11 cellular contexts compared by ENCODE assay signal in genomic region chr7:157613575-157614322, GRCh38.
A peak's percentile ranks its signal among the peaks of the same experiment; 100 is the strongest.
DNase-seq lines count a peak whose midpoint lies in the region; ATAC-seq, FAIRE-seq and TF ChIP-seq lines count a peak whose summit lies in the region.
"Had no signal": no experiment of that assay in that cellular context is flagged by ENCODE, and none has a peak within 500 bp of the region (broad histone marks: within the 10 kb centered on the region; RNA-seq: fewer than 3 reads in every experiment).

No MANE protein-coding gene starts in this region.

- H3K9me3 Mint-ChIP-seq in CD14-positive monocyte = peaks cover 2 to 15% (median 11%) of the 10 kb centered on the region in 7 donors

- no peak for ATAC-seq in GM18867 (IDR thresholded peaks at IDR 0.05; ENCODE audit: unreplicated experiment)

- H3K4me1 Mint-ChIP-seq in CD14-positive monocyte = peaks cover 5% of the 10 kb centered on the region

- peak overlapping the region; percentile 86 for H3K27ac ChIP-seq in KOPT-K1 (ENCODE audit: low read depth, low read length, poor library complexity, severe bottlenecking)
- H3K27ac ChIP-seq: WERI-Rb-1 had no signal

- H3K9me3 ChIP-seq in KOPT-K1 (ENCODE audit: insufficient read depth, low read length, poor library complexity, severe bottlenecking) = no peaks in the 10 kb centered on the region

- no peak for DNase-seq in CD14-positive monocyte (ENCODE audit: low spot score)
- DNase-seq in fibroblast of mammary gland (ENCODE audit: low read depth) = peak; percentile 16
- peak; percentile 78 for DNase-seq in posterior vena cava (ENCODE audit: low spot score)
- no peak for DNase-seq in D721Med (ENCODE audit: insufficient read length, low spot score)
- DNase-seq in hypothalamus (lab: John Stamatoyannopoulos, UW) = no peak
- DNase-seq in NCI-H1048 (lab: John Stamatoyannopoulos, UW) = no peak
- DNase-seq: anterior cingulate cortex, Calu3, WERI-Rb-1 had no signal

- no peak for TF ChIP-seq CTCF in CD14-positive monocyte (IDR thresholded peaks at IDR 0.05)
- TF ChIP-seq CTCF in fibroblast of mammary gland (conservative IDR thresholded peaks at IDR 0.05; ENCODE audit: control insufficient read depth, insufficient read depth, low read depth, low read length) = no peak
- no peak for TF ChIP-seq CTCF in D721Med (IDR thresholded peaks at IDR 0.05; ENCODE audit: insufficient read depth, missing control alignments)

- H3K27me3 Mint-ChIP-seq in CD14-positive monocyte (ENCODE audit: low read depth in 3 of 3) = peaks cover 28 to 47% (median 39%) of the 10 kb centered on the region in 3 donors

- peaks cover 0 to 4% of the 10 kb centered on the region in 2 donors for H3K36me3 Mint-ChIP-seq in CD14-positive monocyte

- FAIRE-seq in D721Med (lab: Jason Lieb, UNC) = no peak

- H3K4me3 Mint-ChIP-seq in CD14-positive monocyte = peak overlapping the region; percentile 22 to 75

- intact Hi-C loops in CD14-positive monocyte (cut with micrococcal nuclease) (no loop called here), posterior vena cava (cut with DNase I) (no loop called here)

- H3K36me3 ChIP-seq in KOPT-K1 (ENCODE audit: insufficient read depth, low read length) = peaks cover 17% of the 10 kb centered on the region; the same call in 1 of the 2 replicates
- H3K36me3 ChIP-seq: WERI-Rb-1 had no signal

- H3K27ac Mint-ChIP-seq in CD14-positive monocyte = peak overlapping the region in 1 of 7 donors; percentile 46

- H3K4me3 ChIP-seq in fibroblast of mammary gland (ENCODE audit: control insufficient read depth, low read depth, low read length) = no peak overlapping the region

Comparison
In these comparisons a context has a peak if more than half of its experiments do, and no peak if none do; other contexts are left out.
1. DNase-seq: peak in fibroblast of mammary gland (single experiment) and posterior vena cava (single experiment); none in CD14-positive monocyte (single experiment), D721Med (single experiment), hypothalamus (0 of 51) and NCI-H1048 (single experiment).